ENCODE assay signal across 2 cellular contexts in the genomic region with DNA sequence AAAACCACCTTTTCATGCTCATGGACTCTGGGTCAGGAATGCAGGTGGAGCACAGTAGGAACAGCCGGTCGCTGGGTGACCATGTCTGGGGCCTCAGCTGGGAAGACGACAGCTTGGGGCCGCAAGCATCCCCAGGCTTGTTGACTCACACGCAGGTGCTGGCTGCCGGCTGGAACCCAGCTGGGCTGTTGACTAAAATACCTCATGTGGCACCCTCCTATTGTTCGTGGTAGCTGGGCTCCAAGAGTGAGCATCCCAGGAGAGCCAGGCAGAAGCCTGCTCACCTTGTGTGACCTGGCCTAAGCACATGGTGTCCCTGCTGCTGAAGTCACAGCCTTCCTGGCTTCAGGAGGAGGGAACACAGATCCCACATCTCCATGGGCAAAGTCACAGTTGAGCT.
TF ChIP-seq lines count a peak whose summit lies in the region.

No MANE protein-coding gene starts in this region.

TF ChIP-seq in Ishikawa, 13 proteins besides CTCF, POLR2A, EP300 and RAD21:
- TF ChIP-seq CREB1 (IDR thresholded peaks at IDR 0.05; ENCODE audit: low read depth), result no peak
- TF ChIP-seq YY1 (IDR thresholded peaks at IDR 0.05; ENCODE audit: low read depth), result 0 out of 2 replicates have a peak, but pooled peaks have one; percentile 32
- TF ChIP-seq TCF12 (IDR thresholded peaks at IDR 0.05; ENCODE audit: low read depth), result peak; percentile 82
TF ChIP-seq in Ishikawa: peak in this region for 2.

TF ChIP-seq in HepG2, 621 proteins besides CTCF, POLR2A, EP300 and RAD21:
- TF ChIP-seq ZNF180 (CRISPR knock-in tag; IDR thresholded peaks at IDR 0.05; ENCODE audit: borderline replicate concordance, low read depth), result no peak
- TF ChIP-seq ZNF616 (CRISPR knock-in tag; IDR thresholded peaks at IDR 0.05; ENCODE audit: low read depth), result no peak
- no peak for TF ChIP-seq ZNF878 (CRISPR knock-in tag; IDR thresholded peaks at IDR 0.05)
- TF ChIP-seq, protein P1, sequence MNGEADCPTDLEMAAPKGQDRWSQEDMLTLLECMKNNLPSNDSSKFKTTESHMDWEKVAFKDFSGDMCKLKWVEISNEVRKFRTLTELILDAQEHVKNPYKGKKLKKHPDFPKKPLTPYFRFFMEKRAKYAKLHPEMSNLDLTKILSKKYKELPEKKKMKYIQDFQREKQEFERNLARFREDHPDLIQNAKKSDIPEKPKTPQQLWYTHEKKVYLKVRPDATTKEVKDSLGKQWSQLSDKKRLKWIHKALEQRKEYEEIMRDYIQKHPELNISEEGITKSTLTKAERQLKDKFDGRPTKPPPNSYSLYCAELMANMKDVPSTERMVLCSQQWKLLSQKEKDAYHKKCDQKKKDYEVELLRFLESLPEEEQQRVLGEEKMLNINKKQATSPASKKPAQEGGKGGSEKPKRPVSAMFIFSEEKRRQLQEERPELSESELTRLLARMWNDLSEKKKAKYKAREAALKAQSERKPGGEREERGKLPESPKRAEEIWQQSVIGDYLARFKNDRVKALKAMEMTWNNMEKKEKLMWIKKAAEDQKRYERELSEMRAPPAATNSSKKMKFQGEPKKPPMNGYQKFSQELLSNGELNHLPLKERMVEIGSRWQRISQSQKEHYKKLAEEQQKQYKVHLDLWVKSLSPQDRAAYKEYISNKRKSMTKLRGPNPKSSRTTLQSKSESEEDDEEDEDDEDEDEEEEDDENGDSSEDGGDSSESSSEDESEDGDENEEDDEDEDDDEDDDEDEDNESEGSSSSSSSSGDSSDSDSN (CRISPR knock-in tag; IDR thresholded peaks at IDR 0.05), result no peak
- no peak for TF ChIP-seq ZNF75D (CRISPR knock-in tag; IDR thresholded peaks at IDR 0.05; ENCODE audit: borderline replicate concordance)
- no peak for TF ChIP-seq ZNF232 (CRISPR knock-in tag; IDR thresholded peaks at IDR 0.05; ENCODE audit: borderline replicate concordance)
- TF ChIP-seq ZNF790 (CRISPR knock-in tag; IDR thresholded peaks at IDR 0.05; ENCODE audit: borderline replicate concordance), result no peak
- TF ChIP-seq, protein P2, sequence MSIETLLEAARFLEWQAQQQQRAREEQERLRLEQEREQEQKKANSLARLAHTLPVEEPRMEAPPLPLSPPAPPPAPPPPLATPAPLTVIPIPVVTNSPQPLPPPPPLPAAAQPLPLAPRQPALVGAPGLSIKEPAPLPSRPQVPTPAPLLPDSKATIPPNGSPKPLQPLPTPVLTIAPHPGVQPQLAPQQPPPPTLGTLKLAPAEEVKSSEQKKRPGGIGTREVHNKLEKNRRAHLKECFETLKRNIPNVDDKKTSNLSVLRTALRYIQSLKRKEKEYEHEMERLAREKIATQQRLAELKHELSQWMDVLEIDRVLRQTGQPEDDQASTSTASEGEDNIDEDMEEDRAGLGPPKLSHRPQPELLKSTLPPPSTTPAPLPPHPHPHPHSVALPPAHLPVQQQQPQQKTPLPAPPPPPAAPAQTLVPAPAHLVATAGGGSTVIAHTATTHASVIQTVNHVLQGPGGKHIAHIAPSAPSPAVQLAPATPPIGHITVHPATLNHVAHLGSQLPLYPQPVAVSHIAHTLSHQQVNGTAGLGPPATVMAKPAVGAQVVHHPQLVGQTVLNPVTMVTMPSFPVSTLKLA (IDR thresholded peaks at IDR 0.05), result no peak
- no peak for TF ChIP-seq ZNF660 (CRISPR knock-in tag; IDR thresholded peaks at IDR 0.05; ENCODE audit: borderline replicate concordance, low read depth)
